ENCODE assay signal across 8 cellular contexts in the genomic region with DNA sequence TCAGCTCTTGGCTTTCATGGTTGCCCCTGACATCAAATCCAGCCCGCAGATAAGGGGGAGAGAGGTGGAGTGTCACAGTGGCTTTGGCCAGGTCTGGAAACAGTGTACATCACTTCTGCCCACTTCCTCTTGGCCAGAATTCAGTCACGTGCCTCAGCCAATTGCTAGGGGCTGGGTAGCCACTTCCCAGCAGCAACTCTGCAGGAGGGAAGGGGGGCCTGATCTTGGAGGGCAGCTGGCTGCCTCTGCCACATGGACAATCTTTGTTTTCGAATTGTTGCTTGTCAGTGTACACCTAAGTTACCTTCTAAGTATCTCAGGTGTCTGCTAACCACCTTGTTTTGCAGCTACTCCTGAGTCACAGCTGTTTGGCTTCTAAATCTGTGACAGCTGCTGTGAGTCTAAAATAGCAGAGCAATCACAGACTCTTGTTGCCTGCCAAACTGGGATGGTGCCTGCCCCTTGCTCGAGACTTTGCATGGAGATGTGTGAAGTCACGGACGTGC. TPM values are rescaled to one million over a fixed set of nuclear protein-coding genes. Genes with fewer than 3 reads are reported as not detected.
A peak's percentile ranks its signal among the peaks of the same experiment; 100 is the strongest.
DNase-seq lines count a peak whose midpoint lies in the region; ATAC-seq and TF ChIP-seq lines count a peak whose summit lies in the region.

No MANE protein-coding gene starts in this region.

- intact Hi-C loops in OCI-LY7 (cut with micrococcal nuclease; ENCODE audit: unreplicated experiment), result loop anchor here (1.0 to 2.0 kb wide), 2 partner anchors 59 to 103 kb away; no protein-coding TSS in a partner anchor

- peaks cover 34% of the 10 kb centered on the region for H3K4me1 ChIP-seq in OCI-LY7 (ENCODE audit: insufficient read depth, low read length, poor library complexity, severe bottlenecking)

- H3K4me3 ChIP-seq in OCI-LY7 (ENCODE audit: low read depth, low read length, poor library complexity, severe bottlenecking) (peak overlapping the region; percentile 43), fibroblast of mammary gland (ENCODE audit: control insufficient read depth, low read depth, low read length) (no peak overlapping the region)

- H3K36me3 Mint-ChIP-seq in progenitor cell of endocrine pancreas (ENCODE audit: insufficient read depth), result no peaks in the 10 kb centered on the region

- H4K20me1 ChIP-seq in OCI-LY7 (ENCODE audit: insufficient read depth, low read length), result no peaks in the 10 kb centered on the region

- BruUV-seq in OCI-LY7 (replicated peaks; lab: Mats Ljungman, UMichigan), result no TSS peak

- H3K9me3 Mint-ChIP-seq in progenitor cell of endocrine pancreas (ENCODE audit: low read depth), result no peaks in the 10 kb centered on the region

- H3K4me2 ChIP-seq in OCI-LY7 (ENCODE audit: low read length), result peak overlapping the region; percentile 77

- no peaks in the 10 kb centered on the region for H3K27me3 Mint-ChIP-seq in progenitor cell of endocrine pancreas

- CTCF ChIA-PET in OCI-LY7 (lab: Charles Lee; ENCODE audit: unreplicated experiment), result interaction anchor here (0.6 to 1.0 kb wide), 3 partner anchors 43 to 1367 kb away, joined by 3 to 6 read pairs (median 4); no protein-coding TSS in a partner anchor

- H3K79me2 ChIP-seq in OCI-LY7 (ENCODE audit: insufficient read depth, low read depth, low read length), result no peaks in the 10 kb centered on the region

- TF ChIP-seq CTCF in OCI-LY7 (conservative IDR thresholded peaks at IDR 0.05; ENCODE audit: low read length) (no peak), fibroblast of mammary gland (conservative IDR thresholded peaks at IDR 0.05; ENCODE audit: control insufficient read depth, insufficient read depth, low read depth, low read length) (no peak), progenitor cell of endocrine pancreas (IDR thresholded peaks at IDR 0.05; ENCODE audit: unreplicated experiment) (no peak)

- peak overlapping the region; percentile 44 for H3K27ac Mint-ChIP-seq in progenitor cell of endocrine pancreas

- POLR2A ChIA-PET in OCI-LY7 (lab: Charles Lee), result interaction anchor here (1.4 kb wide), 1 partner anchor 41 kb away, joined by 3 read pairs; a partner anchor contains a TSS

- ATAC-seq in GM21381 (IDR thresholded peaks at IDR 0.05; ENCODE audit: unreplicated experiment) (peak; percentile 46), GM21528 (IDR thresholded peaks at IDR 0.05; ENCODE audit: low FRiP score, unreplicated experiment) (no peak), HG03439 (IDR thresholded peaks at IDR 0.05; ENCODE audit: unreplicated experiment) (no peak)

- no peak overlapping the region for H3K4me3 Mint-ChIP-seq in progenitor cell of endocrine pancreas (ENCODE audit: low read depth)

- peak; percentile 35 for DNase-seq in AG08395 (ENCODE audit: low spot score)
- DNase-seq in OCI-LY7 (ENCODE audit: low spot score), result peak; percentile 87
- DNase-seq in fibroblast of mammary gland (ENCODE audit: low read depth), result peak; percentile 93
- no peak for DNase-seq in progenitor cell of endocrine pancreas (ENCODE audit: low spot score, unreplicated experiment)
- DNase-seq in NCI-H187 (lab: John Stamatoyannopoulos, UW), result no peak

- no peak overlapping the region for H2AFZ ChIP-seq in OCI-LY7 (ENCODE audit: low read length)

- H3K4me1 Mint-ChIP-seq in progenitor cell of endocrine pancreas (ENCODE audit: low read depth), result peaks cover 3% of the 10 kb centered on the region

- no peaks in the 10 kb centered on the region for H3K9me2 ChIP-seq in OCI-LY7 (ENCODE audit: insufficient read depth, low read length)

- no peaks in the 10 kb centered on the region for H3K36me3 ChIP-seq in OCI-LY7 (ENCODE audit: insufficient read depth, low read length)

- peak overlapping the region; percentile 67 for H3K27ac ChIP-seq in OCI-LY7 (ENCODE audit: low read depth, low read length, poor library complexity, severe bottlenecking)

- no peaks in the 10 kb centered on the region for H3K9me3 ChIP-seq in OCI-LY7 (ENCODE audit: low read length)

RNA-seq across cellular contexts. Expression of a gene that starts 41.0 kb away (rescaled TPM):
- total RNA-seq in OCI-LY7 (2014; rRNA removed; shearing (Covaris generic)), result 8.6 and 11.0 TPM in 2 replicates
- total RNA-seq in OCI-LY7 (2022) (12.4 and 15.5 TPM in 2 replicates), progenitor cell of endocrine pancreas (31.3 and 32.5 TPM in 2 replicates)

Comparison
In these comparisons a context has a peak if more than half of its experiments do, and no peak if none do; other contexts are left out.
1. DNase-seq: peak in AG08395 (single experiment), OCI-LY7 (single experiment) and fibroblast of mammary gland (single experiment); none in progenitor cell of endocrine pancreas (single experiment) and NCI-H187 (0 of 2).